In genomic region chr11:108958446-108959123, GRCh38 we compare ENCODE assay signal across 10 cellular contexts.
DNase-seq lines count a peak whose midpoint lies in the region; ATAC-seq, FAIRE-seq and TF ChIP-seq lines count a peak whose summit lies in the region.
"Had no signal": no experiment of that assay in that cellular context is flagged by ENCODE, and none has a peak within 500 bp of the region (broad histone marks: within the 10 kb centered on the region; RNA-seq: fewer than 3 reads in every experiment).

No MANE protein-coding gene starts in this region.

- peaks cover 0 to 4% of the 10 kb centered on the region in 2 donors for H3K27me3 Mint-ChIP-seq in T-cell

- no peak for TF ChIP-seq EP300 in upper lobe of left lung (IDR thresholded peaks at IDR 0.05)

- ATAC-seq in GM19324 (IDR thresholded peaks at IDR 0.05; ENCODE audit: low FRiP score, unreplicated experiment), result peak; percentile 53
- no peak for ATAC-seq in upper lobe of left lung (ENCODE audit: low FRiP score in 2 of 2)
- ATAC-seq in T-cell (replicated peaks in 1 of 4), result no peak

- 72 to 84% methylated on average over 5 of the region's 5 CpGs for WGBS in upper lobe of left lung, 2 donors

- H3K36me3 Mint-ChIP-seq in T-cell, result no peaks in the 10 kb centered on the region

- H3K9me3 ChIP-seq in upper lobe of left lung, result no peaks in the 10 kb centered on the region
- H3K9me3 ChIP-seq: HAP-1 had no signal

- peak; percentile 44 for TF ChIP-seq CTCF in choroid plexus epithelial cell (conservative IDR thresholded peaks at IDR 0.05; ENCODE audit: low read depth, low read length)
- no peak for TF ChIP-seq CTCF in upper lobe of left lung (IDR thresholded peaks at IDR 0.05)
- TF ChIP-seq CTCF in D721Med (IDR thresholded peaks at IDR 0.05; ENCODE audit: insufficient read depth, missing control alignments), result no peak

- peak; percentile 69 for DNase-seq in A172 (ENCODE audit: low spot score)
- peak; percentile 65 for DNase-seq in HPDE6-E6E7 (ENCODE audit: extremely low spot score)
- DNase-seq in choroid plexus epithelial cell (ENCODE audit: low read depth), result peak; percentile 85
- no peak for DNase-seq in upper lobe of left lung
- no peak for DNase-seq in D721Med (ENCODE audit: insufficient read length, low spot score)
- no peak for DNase-seq in NCI-H82 treated with DMSO at 0.1 percent for 48 hours (lab: John Stamatoyannopoulos, UW; ENCODE audit: unreplicated experiment)
- no peak for DNase-seq in T-cell
- DNase-seq: CD4-positive, alpha-beta memory T cell had no signal

- POLR2A ChIA-PET in T-cell (lab: Charles Lee), result no interaction called here

- peaks cover 0 to 3% (median 0%) of the 10 kb centered on the region in 3 donors for H3K4me1 Mint-ChIP-seq in T-cell
- H3K4me1 Mint-ChIP-seq: CD4-positive, alpha-beta memory T cell had no signal

- no peak overlapping the region for H3K27ac ChIP-seq in upper lobe of left lung

- no peak overlapping the region for H3K27ac Mint-ChIP-seq in T-cell
- H3K27ac Mint-ChIP-seq: CD4-positive, alpha-beta memory T cell had no signal

- CTCF ChIA-PET in T-cell (lab: Charles Lee), result no interaction called here

- H3K4me3 ChIP-seq in choroid plexus epithelial cell (ENCODE audit: low read depth, low read length) (no peak overlapping the region), upper lobe of left lung (no peak overlapping the region)
- H3K4me3 ChIP-seq: HAP-1 had no signal

- FAIRE-seq in D721Med (lab: Jason Lieb, UNC), result no peak

- no peak for TF ChIP-seq POLR2A in upper lobe of left lung (IDR thresholded peaks at IDR 0.05)

- H3K4me1 ChIP-seq in upper lobe of left lung, result no peaks in the 10 kb centered on the region

- H3K4me3 Mint-ChIP-seq in T-cell, result no peak overlapping the region
- H3K4me3 Mint-ChIP-seq: CD4-positive, alpha-beta memory T cell had no signal

- no peaks in the 10 kb centered on the region for H3K27me3 ChIP-seq in upper lobe of left lung

- peaks cover 0 to 3% (median 0%) of the 10 kb centered on the region in 3 donors for H3K9me3 Mint-ChIP-seq in T-cell

- no peaks in the 10 kb centered on the region for H3K36me3 ChIP-seq in upper lobe of left lung
- H3K36me3 ChIP-seq: HAP-1 had no signal

Comparison
In these comparisons a context has a peak if more than half of its experiments do, and no peak if none do; other contexts are left out.
1. DNase-seq: peak in A172 (single experiment), HPDE6-E6E7 (single experiment) and choroid plexus epithelial cell (single experiment); none in upper lobe of left lung (0 of 2), D721Med (single experiment), NCI-H82 treated with DMSO at 0.1 percent for 48 hours (single experiment) and T-cell (0 of 34).